Comparison of ENCODE assay signal across 18 cellular contexts in genomic region chr1:8167936-8168335, GRCh38.
DNase-seq lines count a peak whose midpoint lies in the region; ATAC-seq, FAIRE-seq and TF ChIP-seq lines count a peak whose summit lies in the region.
"Had no signal": no experiment of that assay in that cellular context is flagged by ENCODE, and none has a peak within 500 bp of the region (broad histone marks: within the 10 kb centered on the region; RNA-seq: fewer than 3 reads in every experiment).

No MANE protein-coding gene starts in this region.

- FAIRE-seq in K562 (lab: Jason Lieb, UNC) = no peak
- no peak for FAIRE-seq in small intestine (lab: Jason Lieb, UNC)
- FAIRE-seq: GM12891 had no signal

- no TSS peak for BruUV-seq in K562 (replicated peaks; lab: Mats Ljungman, UMichigan)

- in situ Hi-C loops in K562 (cut with MboI) = no loop called here

- no peaks in the 10 kb centered on the region for H3K36me3 ChIP-seq in KMS-11 (ENCODE audit: insufficient read depth)
- no peaks in the 10 kb centered on the region for H3K36me3 ChIP-seq in K562 (ENCODE audit: control insufficient read depth, insufficient read depth, low read length)
- H3K36me3 ChIP-seq in naive thymus-derived CD4-positive, alpha-beta T cell (ENCODE audit: control insufficient read depth in 2 of 3, insufficient read depth in 3 of 3, low read length in 3 of 3) = no peaks in the 10 kb centered on the region
- H3K36me3 ChIP-seq in small intestine (ENCODE audit: control insufficient read depth in 2 of 2, insufficient read depth in 2 of 2, low read length in 2 of 2) = no peaks in the 10 kb centered on the region
- H3K36me3 ChIP-seq: BLaER1, heart right ventricle, left lung, right atrium auricular region, thyroid gland had no signal

- no peak for TF ChIP-seq POLR2A in K562 (conservative IDR thresholded peaks at IDR 0.05)

- H3K27me3 ChIP-seq in KMS-11 (ENCODE audit: insufficient read depth, low read depth) (no peaks in the 10 kb centered on the region), K562 (ENCODE audit: control insufficient read depth in 2 of 2, insufficient read depth in 2 of 2, low read length in 2 of 2) (peaks cover 7 to 16% of the 10 kb centered on the region in 2 experiments; a peak in 4 of 5 replicates), small intestine (ENCODE audit: control insufficient read depth in 2 of 2, insufficient read depth in 2 of 2, low read length in 2 of 2) (no peaks in the 10 kb centered on the region)
- H3K27me3 ChIP-seq in naive thymus-derived CD4-positive, alpha-beta T cell (ENCODE audit: control insufficient read depth in 2 of 2, insufficient read depth in 2 of 2, low read length in 2 of 2) = no peaks in the 10 kb centered on the region
- H3K27me3 ChIP-seq: BLaER1, heart right ventricle, left lung, right atrium auricular region, thyroid gland had no signal

- H3K9ac ChIP-seq in KMS-11 = no peak overlapping the region
- H3K9ac ChIP-seq in K562 (ENCODE audit: insufficient read depth in 1 of 2, low read depth in 2 of 2, low read length in 2 of 2) = no peak overlapping the region
- H3K9ac ChIP-seq: BLaER1 had no signal

- CTCF ChIA-PET in K562 (lab: Yijun Ruan, JAX; ENCODE audit: low intra/inter-chr PET ratio) = no interaction called here
- CTCF ChIA-PET in naive thymus-derived CD4-positive, alpha-beta T cell (lab: Charles Lee) = interaction anchor here (2.6 kb wide), 1 partner anchor 15 kb away, joined by 6 read pairs; no protein-coding TSS in a partner anchor

- TF ChIP-seq CTCF in KMS-11 (conservative IDR thresholded peaks at IDR 0.05; ENCODE audit: low read depth, low read length) (no peak), K562 (IDR thresholded peaks at IDR 0.05 in 2 of 3, conservative IDR thresholded peaks at IDR 0.05 in 1 of 3; ENCODE audit: insufficient read depth in 2 of 3, low read depth in 1 of 3, low read length in 3 of 3) (no peak)

- H3K9me1 ChIP-seq in K562 (ENCODE audit: control insufficient read depth, insufficient read depth, low read length) = no peaks in the 10 kb centered on the region

- TF ChIP-seq RAD21 in K562 (CRISPR knock-in tag; conservative IDR thresholded peaks at IDR 0.05 in 1 of 2, IDR thresholded peaks at IDR 0.05 in 1 of 2) = no peak

- peaks cover 16 to 59% (median 34%) of the 10 kb centered on the region in 7 donors for H3K4me1 Mint-ChIP-seq in naive thymus-derived CD4-positive, alpha-beta T cell
- H3K4me1 Mint-ChIP-seq in T-helper 17 cell = peaks cover 20% of the 10 kb centered on the region

- peaks cover 0 to 4% (median 0%) of the 10 kb centered on the region in 11 donors for H3K9me3 Mint-ChIP-seq in naive thymus-derived CD4-positive, alpha-beta T cell
- H3K9me3 Mint-ChIP-seq: activated B cell treated with CpG ODN at 0.5 μM for 24 hours had no signal

- peak overlapping the region in 6 of 9 donors; percentile 14 to 94 (median 72) for H3K27ac Mint-ChIP-seq in naive thymus-derived CD4-positive, alpha-beta T cell
- H3K27ac Mint-ChIP-seq in T-helper 17 cell = no peak overlapping the region
- H3K27ac Mint-ChIP-seq: activated B cell treated with CpG ODN at 0.5 μM for 24 hours had no signal

- peaks cover 0 to 7% (median 0%) of the 10 kb centered on the region in 5 donors for H3K36me3 Mint-ChIP-seq in naive thymus-derived CD4-positive, alpha-beta T cell
- peaks cover 4% of the 10 kb centered on the region for H3K36me3 Mint-ChIP-seq in T-helper 17 cell (ENCODE audit: low read depth)

- H2AFZ ChIP-seq in KMS-11 (ENCODE audit: low read depth) (no peak overlapping the region), K562 (ENCODE audit: low read depth, low read length) (no peak overlapping the region)

- no peaks in the 10 kb centered on the region for H3K79me2 ChIP-seq in KMS-11 (ENCODE audit: insufficient read depth, low read depth)
- H3K79me2 ChIP-seq in K562 (ENCODE audit: control insufficient read depth, insufficient read depth, low read length) = no peaks in the 10 kb centered on the region

- H3K27ac ChIP-seq in KMS-11 = peak overlapping the region; percentile 60
- no peak overlapping the region for H3K27ac ChIP-seq in K562 (ENCODE audit: extremely low read depth, low read depth, low read length)
- H3K27ac ChIP-seq in naive thymus-derived CD4-positive, alpha-beta T cell (ENCODE audit: low read depth, low read length) = no peak overlapping the region
- no peak overlapping the region for H3K27ac ChIP-seq in small intestine (ENCODE audit: low read depth in 1 of 2, low read length in 1 of 2)
- H3K27ac ChIP-seq: BLaER1, left lung, right atrium auricular region, thyroid gland had no signal

- no peak overlapping the region; the same call in 1 of the 2 replicates for H3K4me2 ChIP-seq in KMS-11
- H3K4me2 ChIP-seq in K562 (ENCODE audit: insufficient read depth, low read length) = no peak overlapping the region
- H3K4me2 ChIP-seq: BLaER1 had no signal

- no peaks in the 10 kb centered on the region for H4K20me1 ChIP-seq in KMS-11 (ENCODE audit: insufficient read depth)
- H4K20me1 ChIP-seq in K562 (replicated peaks; ENCODE audit: control insufficient read depth, insufficient read depth, low read length) = no peaks in the 10 kb centered on the region
- H4K20me1 ChIP-seq: BLaER1 had no signal

- DNase-seq in ELR (ENCODE audit: low read depth) (peak; percentile 23), K562 (ENCODE audit: extremely low read depth in 1 of 4, low spot score in 3 of 4) (no peak), small intestine (no peak), T-helper 17 cell (no peak), GDM1 (lab: John Stamatoyannopoulos, UW) (no peak)
- no peak for DNase-seq in naive thymus-derived CD4-positive, alpha-beta T cell
- DNase-seq in activated effector memory CD4-positive, alpha-beta T cell treated with Interleukin-2 at 50 U/mL for 16 hours = no peak
- DNase-seq: activated B cell treated with CpG ODN at 0.5 μM for 24 hours; heart right ventricle; left lung; NCI-H2227 treated with DMSO at 0.1 percent for 48 hours; stimulated activated CD8-positive, alpha-beta memory T cell treated with anti-CD3 and anti-CD28 coated beads, Interleukin-4, amount 100 ng/mL, for 48 hours; thyroid gland had no signal

- H3K27me3 Mint-ChIP-seq in naive thymus-derived CD4-positive, alpha-beta T cell = peaks cover 0 to 8% (median 0%) of the 10 kb centered on the region in 5 donors
- H3K27me3 Mint-ChIP-seq in T-helper 17 cell = no peaks in the 10 kb centered on the region
- H3K27me3 Mint-ChIP-seq: activated B cell treated with CpG ODN at 0.5 μM for 24 hours had no signal

- POLR2A ChIA-PET in K562 (lab: Yijun Ruan, JAX) = interaction anchor here (0.6 to 1.0 kb wide), 3 partner anchors 15 to 698 kb away, joined by 3 read pairs; no protein-coding TSS in a partner anchor
- POLR2A ChIA-PET in naive thymus-derived CD4-positive, alpha-beta T cell (lab: Charles Lee) = interaction anchor here (6.9 kb wide), 1 partner anchor 14 kb away, joined by 60 read pairs; no protein-coding TSS in a partner anchor

- 49% methylated on average over 4 of the region's 4 CpGs for WGBS in K562 (ENCODE audit: insufficient coverage, low coverage, missing lambda C conversion rate)
- 90 to 96% (median 95%) methylated on average over 4 of the region's 4 CpGs for WGBS in small intestine, 3 donors

- H3K9me3 ChIP-seq in K562 (replicated peaks; ENCODE audit: control insufficient read depth, insufficient read depth, low read depth, low read length) (no peaks in the 10 kb centered on the region), small intestine (ENCODE audit: control insufficient read depth, low read depth) (no peaks in the 10 kb centered on the region), T-helper 17 cell (ENCODE audit: control insufficient read depth, low read length, poor library complexity, severe bottlenecking) (no peaks in the 10 kb centered on the region)
- no peaks in the 10 kb centered on the region for H3K9me3 ChIP-seq in naive thymus-derived CD4-positive, alpha-beta T cell (ENCODE audit: control insufficient read depth in 2 of 3, low read length in 3 of 3)
- H3K9me3 ChIP-seq: BLaER1, heart right ventricle, left lung, right atrium auricular region, thyroid gland had no signal

- TF ChIP-seq EP300 in K562 (IDR thresholded peaks at IDR 0.05; ENCODE audit: low read length) = no peak

- peak overlapping the region in 1 of 10 donors; percentile 33 for H3K4me3 Mint-ChIP-seq in naive thymus-derived CD4-positive, alpha-beta T cell
- no peak overlapping the region for H3K4me3 Mint-ChIP-seq in T-helper 17 cell
- H3K4me3 Mint-ChIP-seq: activated B cell treated with CpG ODN at 0.5 μM for 24 hours had no signal

- H3K4me1 ChIP-seq in KMS-11 (ENCODE audit: low read depth, poor library complexity, severe bottlenecking) = peaks cover 41% of the 10 kb centered on the region
- peaks cover 0 to 14% of the 10 kb centered on the region in 2 experiments; a peak in 2 of 5 replicates for H3K4me1 ChIP-seq in K562 (replicated peaks in 1 of 2; ENCODE audit: control insufficient read depth in 2 of 2, insufficient read depth in 2 of 2, low read length in 2 of 2)
- H3K4me1 ChIP-seq in naive thymus-derived CD4-positive, alpha-beta T cell (ENCODE audit: control insufficient read depth in 2 of 2, insufficient read depth in 2 of 2, low read length in 2 of 2) = peaks cover 19 to 36% of the 10 kb centered on the region in 2 donors
- peaks cover 10 to 12% of the 10 kb centered on the region in 2 donors for H3K4me1 ChIP-seq in small intestine (ENCODE audit: control insufficient read depth in 2 of 2, insufficient read depth in 1 of 2, low read depth in 1 of 2, low read length in 1 of 2)

- ATAC-seq in K562 = no peak
- ATAC-seq in naive thymus-derived CD4-positive, alpha-beta T cell = no peak
- ATAC-seq in T-helper 17 cell = no peak
- ATAC-seq: heart right ventricle, left lung, SK-N-SH treated with all-trans-retinoic acid at 6 μM for 48 hours had no signal

- intact Hi-C loops in K562 (cut with micrococcal nuclease) = loop anchor here (5.0 kb wide), 1 partner anchor 49 kb away; no protein-coding TSS in a partner anchor
- intact Hi-C loops in naive thymus-derived CD4-positive, alpha-beta T cell (cut with micrococcal nuclease) = no loop called here

- H3K4me3 ChIP-seq in KMS-11 (IDR thresholded peaks at IDR 0.05; ENCODE audit: insufficient read depth, low read depth, low read length) = no peak overlapping the region
- H3K4me3 ChIP-seq in K562 = no peak overlapping the region
- H3K4me3 ChIP-seq in naive thymus-derived CD4-positive, alpha-beta T cell (ENCODE audit: low read length) = no peak overlapping the region
- H3K4me3 ChIP-seq in small intestine (ENCODE audit: low read depth in 1 of 2, low read length in 2 of 2) = no peak overlapping the region
- H3K4me3 ChIP-seq: BLaER1, heart right ventricle, left lung, right atrium auricular region, thyroid gland had no signal

TF ChIP-seq in K562, 482 proteins besides CTCF, POLR2A, EP300 and RAD21:
- TF ChIP-seq PHB (CRISPR knock-in tag; IDR thresholded peaks at IDR 0.05) (0 out of 2 replicates have a peak, but pooled peaks have one; percentile 7), TAF9B (IDR thresholded peaks at IDR 0.05; ENCODE audit: partially characterized antibody) (no peak), PPARD (CRISPR knock-in tag; IDR thresholded peaks at IDR 0.05) (no peak), ZNF584 (CRISPR knock-in tag; IDR thresholded peaks at IDR 0.05; ENCODE audit: low read depth) (peak; percentile 44; the same call in 1 of the 2 replicates), XRCC4 (IDR thresholded peaks at IDR 0.05; ENCODE audit: extremely low read depth, insufficient read depth, insufficient read length) (no peak)
